In genomic region chr4:109631709-109632108, GRCh38 we compare ENCODE assay signal across 8 cellular contexts.
A peak's percentile ranks its signal among the peaks of the same experiment; 100 is the strongest.
DNase-seq lines count a peak whose midpoint lies in the region; ATAC-seq and TF ChIP-seq lines count a peak whose summit lies in the region.
"Had no signal": no experiment of that assay in that cellular context is flagged by ENCODE, and none has a peak within 500 bp of the region (broad histone marks: within the 10 kb centered on the region; RNA-seq: fewer than 3 reads in every experiment).

No MANE protein-coding gene starts in this region.

- H3K36me3 Mint-ChIP-seq in GM23338 (ENCODE audit: low read depth), result no peaks in the 10 kb centered on the region
- H3K36me3 Mint-ChIP-seq in mesothelial cell of epicardium, result no peaks in the 10 kb centered on the region

- H3K27me3 ChIP-seq in GM23338 (ENCODE audit: insufficient read depth) (no peaks in the 10 kb centered on the region), adipocyte (replicated peaks; ENCODE audit: control insufficient read depth, insufficient read depth, low read length) (no peaks in the 10 kb centered on the region)

- DNase-seq in DMS53 (lab: John Stamatoyannopoulos, UW), result peak; percentile 72
- DNase-seq in GM23338 (ENCODE audit: low spot score), result peak; percentile 39
- no peak for DNase-seq in adipocyte (ENCODE audit: low read depth)
- DNase-seq in mesothelial cell of epicardium (ENCODE audit: low spot score in 2 of 2, unreplicated experiment in 2 of 2), result no peak
- DNase-seq: NCI-H2171 had no signal

- H3K4me2 ChIP-seq in GM23338, result no peak overlapping the region

- peaks cover 18% of the 10 kb centered on the region for H3K4me1 ChIP-seq in GM23338 (ENCODE audit: insufficient read depth)
- no peaks in the 10 kb centered on the region for H3K4me1 ChIP-seq in adipocyte (ENCODE audit: control insufficient read depth, insufficient read depth, low read length)

- no peak for TF ChIP-seq CTCF in GM23338 (conservative IDR thresholded peaks at IDR 0.05; ENCODE audit: low read depth in 2 of 2)
- no peak for TF ChIP-seq CTCF in mesothelial cell of epicardium (IDR thresholded peaks at IDR 0.05; ENCODE audit: unreplicated experiment)

- no peaks in the 10 kb centered on the region; the same call in 2 of the 3 replicates for H3K9me3 Mint-ChIP-seq in GM23338
- peaks cover 6% of the 10 kb centered on the region for H3K9me3 Mint-ChIP-seq in mesothelial cell of epicardium

- no peaks in the 10 kb centered on the region for H3K36me3 ChIP-seq in GM23338 (ENCODE audit: insufficient read depth)
- H3K36me3 ChIP-seq in adipocyte (ENCODE audit: control insufficient read depth, insufficient read depth, low read length, severe bottlenecking), result no peaks in the 10 kb centered on the region

- H3K27ac Mint-ChIP-seq in GM23338 (no peak overlapping the region), mesothelial cell of epicardium (peak overlapping the region; percentile 72)

- ATAC-seq in GM23338 (peak; percentile 92), GM18505 (IDR thresholded peaks at IDR 0.05; ENCODE audit: unreplicated experiment) (no peak), HG02938 (IDR thresholded peaks at IDR 0.05; ENCODE audit: unreplicated experiment) (no peak), GM19328 (IDR thresholded peaks at IDR 0.05; ENCODE audit: unreplicated experiment) (no peak)

- H3F3A ChIP-seq in GM23338 (replicated peaks; ENCODE audit: low read depth), result no peaks in the 10 kb centered on the region

- H3K9ac ChIP-seq in adipocyte (ENCODE audit: low read length), result peak overlapping the region; percentile 33

- H3K27me3 Mint-ChIP-seq in GM23338 (ENCODE audit: insufficient read depth, low read depth, poor library complexity), result no peaks in the 10 kb centered on the region
- no peaks in the 10 kb centered on the region for H3K27me3 Mint-ChIP-seq in mesothelial cell of epicardium (ENCODE audit: low read depth)

- H3K4me3 Mint-ChIP-seq in GM23338 (no peak overlapping the region), mesothelial cell of epicardium (no peak overlapping the region)

- H3K9me2 ChIP-seq in GM23338 (ENCODE audit: insufficient read depth), result no peaks in the 10 kb centered on the region; the same call in 1 of the 2 replicates

- no peaks in the 10 kb centered on the region for H3K9me3 ChIP-seq in adipocyte (ENCODE audit: control insufficient read depth, low read length)

- no peak overlapping the region for H3K4me3 ChIP-seq in GM23338
- no peak overlapping the region for H3K4me3 ChIP-seq in adipocyte (ENCODE audit: low read length)

- H4K20me1 ChIP-seq in GM23338 (replicated peaks; ENCODE audit: insufficient read depth), result 0 out of 2 replicates have a peak, but pooled peaks cover 3% of the 10 kb centered on the region

- H2AFZ ChIP-seq in GM23338, result no peak overlapping the region

- no peak for TF ChIP-seq POLR2A in GM18505 (IDR thresholded peaks at IDR 0.05; ENCODE audit: borderline replicate concordance, extremely low read depth, insufficient read depth, insufficient read length)

- peak overlapping the region; percentile 37; the same call in 1 of the 2 replicates for H3K27ac ChIP-seq in GM23338 (ENCODE audit: low read depth)

- H3K4me1 Mint-ChIP-seq in GM23338, result peaks cover 13% of the 10 kb centered on the region; the same call in 2 of the 3 replicates
- H3K4me1 Mint-ChIP-seq in mesothelial cell of epicardium, result peaks cover 12% of the 10 kb centered on the region

- H3K79me2 ChIP-seq in GM23338 (replicated peaks; ENCODE audit: insufficient read depth), result peaks cover 4% of the 10 kb centered on the region

TF ChIP-seq in GM23338, 12 proteins besides CTCF, POLR2A, EP300 and RAD21:
- no peak for TF ChIP-seq ETS1 (IDR thresholded peaks at IDR 0.05)
- no peak for TF ChIP-seq STAT1 (IDR thresholded peaks at IDR 0.05; ENCODE audit: unreplicated experiment)
- no peak for TF ChIP-seq CREB1 (CRISPR knock-in tag; IDR thresholded peaks at IDR 0.05; ENCODE audit: low read depth)
- TF ChIP-seq ZNF114 (CRISPR knock-in tag; IDR thresholded peaks at IDR 0.05), result no peak
- TF ChIP-seq EZH2phosphoT487 (IDR thresholded peaks at IDR 0.05; ENCODE audit: unreplicated experiment), result no peak
- TF ChIP-seq NANOG (IDR thresholded peaks at IDR 0.05; ENCODE audit: borderline replicate concordance), result no peak
- no peak for TF ChIP-seq POLR2AphosphoS5 (IDR thresholded peaks at IDR 0.05; ENCODE audit: low read depth)

Comparison
In these comparisons a context has a peak if more than half of its experiments do, and no peak if none do; other contexts are left out.
1. DNase-seq: peak in DMS53 (single experiment) and GM23338 (single experiment); none in adipocyte (single experiment) and mesothelial cell of epicardium (0 of 2).